In the genomic region with DNA sequence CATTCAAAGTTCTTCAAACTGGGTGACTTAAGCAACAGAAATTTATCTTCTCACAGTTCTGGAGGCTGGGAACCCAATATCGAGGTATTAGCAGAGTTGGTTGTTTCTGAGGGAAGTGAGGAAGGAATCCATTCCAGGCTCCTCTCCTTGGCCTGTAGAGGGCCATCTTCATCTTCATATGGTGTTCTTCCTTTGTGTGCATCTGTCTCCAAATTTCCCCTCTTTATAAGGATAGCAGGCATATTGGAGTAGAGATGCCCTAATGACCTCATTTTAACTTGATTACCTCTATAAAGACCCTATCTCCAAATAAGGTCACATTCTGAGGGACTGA, we compare ENCODE assay signal across 10 cellular contexts. TPM values are rescaled to one million over a fixed set of nuclear protein-coding genes. Genes with fewer than 3 reads are reported as not detected.
DNase-seq lines count a peak whose midpoint lies in the region; ATAC-seq, FAIRE-seq and TF ChIP-seq lines count a peak whose summit lies in the region.
"Not testable (repeated sequence)": the region's sequence is repeated elsewhere in the genome, so short reads cannot be mapped to it uniquely, and the experiment has no call there.
"Had no signal": no experiment of that assay in that cellular context is flagged by ENCODE, and none has a peak within 500 bp of the region (broad histone marks: within the 10 kb centered on the region; RNA-seq: fewer than 3 reads in every experiment).

No MANE protein-coding gene starts in this region.

- ATAC-seq in A549, result peak; percentile 57 to 70; a peak in 4 of 6 replicates
- ATAC-seq in IMR-90 (ENCODE audit: low read depth), result peak; percentile 18; the same call in 1 of the 2 replicates
- 0 out of 3 replicates have a peak, but pooled peaks have one; percentile 12 for ATAC-seq in SK-N-SH treated with all-trans-retinoic acid at 6 μM for 48 hours
- peak; percentile 51 for ATAC-seq in gastroesophageal sphincter
- peak; percentile 62 for ATAC-seq in left ventricle myocardium superior
- ATAC-seq in left lung, result peak; percentile 60
- ATAC-seq in pancreas, result peak in 3 of 4 donors; percentile 14 to 69 (median 51)
- ATAC-seq in aorta (ENCODE audit: low FRiP score), result peak; percentile 57

- not testable (repeated sequence) for BruUV-seq in IMR-90 (replicated peaks; lab: Mats Ljungman, UMichigan)

- in situ Hi-C loops in IMR-90 (cut with MboI; ENCODE audit: low sequenced_read_pairs), result not testable (repeated sequence)

- intact Hi-C loops in IMR-90 (cut with micrococcal nuclease); left ventricle myocardium superior (cut with micrococcal nuclease); left lung (cut with DNase I); pancreas (cut with DNase I); aorta (cut with DNase I): not testable (repeated sequence)

- not testable (repeated sequence) for H4K5ac ChIP-seq in IMR-90 (ENCODE audit: low read depth, low read length)

- not testable (repeated sequence) for H3K18ac ChIP-seq in IMR-90 (ENCODE audit: low read depth, low read length)

- TF ChIP-seq EP300 in A549 (IDR thresholded peaks at IDR 0.05); gastroesophageal sphincter (IDR thresholded peaks at IDR 0.05): not testable (repeated sequence)

- not testable (repeated sequence) for H2BK5ac ChIP-seq in IMR-90 (ENCODE audit: low read depth, low read length, poor library complexity, severe bottlenecking)

- whole genome bisulfite sequencing in A549 (ENCODE audit: missing lambda C conversion rate), result no CpG with 5 or more reads among the region's 1 CpG
- WGBS in IMR-90 (ENCODE audit: extremely low coverage in 2 of 2, insufficient read length in 1 of 2), 2 experiments, result no CpG with 5 or more reads among the region's 1 CpG
- WGBS in gastroesophageal sphincter (ENCODE audit: low coverage in 1 of 2), 2 donors, result no CpG with 5 or more reads among the region's 1 CpG
- no CpG with 5 or more reads among the region's 1 CpG for WGBS in pancreas, 2 donors
- no CpG with 5 or more reads among the region's 1 CpG for WGBS in aorta, 2 donors

- CTCF ChIA-PET in A549 (lab: Yijun Ruan, JAX); IMR-90 (lab: Yijun Ruan, JAX): not testable (repeated sequence)

- not testable (repeated sequence) for TF ChIP-seq RAD21 in A549 (conservative IDR thresholded peaks at IDR 0.05 in 1 of 2, IDR thresholded peaks at IDR 0.05 in 1 of 2); IMR-90 (IDR thresholded peaks at IDR 0.05; ENCODE audit: low read length)

- not testable (repeated sequence) for TF ChIP-seq POLR2A in A549 (IDR thresholded peaks at IDR 0.05; ENCODE audit: low read length); IMR-90 (IDR thresholded peaks at IDR 0.05; ENCODE audit: low read depth, low read length); gastroesophageal sphincter (IDR thresholded peaks at IDR 0.05)

- not testable (repeated sequence) for H3K79me1 ChIP-seq in IMR-90 (ENCODE audit: low read depth in 1 of 2, low read length in 2 of 2)

- H3K4me1 ChIP-seq in A549; IMR-90 (ENCODE audit: control insufficient read depth, insufficient read depth, low read length); gastroesophageal sphincter; left lung; pancreas; aorta (ENCODE audit: control insufficient read depth in 1 of 2, insufficient read depth in 2 of 2, low read length in 2 of 2): not testable (repeated sequence)

- not testable (repeated sequence) for H3K9ac ChIP-seq in IMR-90 (ENCODE audit: low read depth, low read length)

- POLR2A ChIA-PET in A549 (lab: Yijun Ruan, JAX); IMR-90 (lab: Charles Lee; ENCODE audit: unreplicated experiment): not testable (repeated sequence)

- H3K4me2 ChIP-seq in A549; IMR-90 (ENCODE audit: low read depth, low read length): not testable (repeated sequence)

- not testable (repeated sequence) for H3K36me3 ChIP-seq in IMR-90 (ENCODE audit: control insufficient read depth, insufficient read depth, low read length); gastroesophageal sphincter; left lung; pancreas; aorta (ENCODE audit: control insufficient read depth in 1 of 2, insufficient read depth in 2 of 2, low read length in 1 of 2)

- not testable (repeated sequence) for H4K91ac ChIP-seq in IMR-90 (ENCODE audit: insufficient read depth, low read depth, low read length)

- H3K23ac ChIP-seq in IMR-90 (ENCODE audit: low read depth, low read length), result not testable (repeated sequence)

- H3K9me3 ChIP-seq in A549; IMR-90 (ENCODE audit: control insufficient read depth, insufficient read depth, low read length); gastroesophageal sphincter; left lung; pancreas; aorta (ENCODE audit: control insufficient read depth, low read length): not testable (repeated sequence)

- H3K56ac ChIP-seq in IMR-90 (ENCODE audit: extremely low read depth, insufficient read depth, low read length), result not testable (repeated sequence)

- not testable (repeated sequence) for H2BK15ac ChIP-seq in IMR-90 (ENCODE audit: low read depth, low read length)

- H4K8ac ChIP-seq in IMR-90 (ENCODE audit: low read depth in 2 of 2, low read length in 2 of 2), result not testable (repeated sequence)

- not testable (repeated sequence) for H4K20me1 ChIP-seq in IMR-90 (ENCODE audit: insufficient read depth, low read length)

- not testable (repeated sequence) for H3K4me3 ChIP-seq in A549; IMR-90 (ENCODE audit: insufficient read depth, low read depth, low read length); gastroesophageal sphincter; left lung; pancreas; aorta (ENCODE audit: low read length in 2 of 2)

- not testable (repeated sequence) for H3K27ac ChIP-seq in A549; IMR-90 (ENCODE audit: insufficient read depth, low read length); gastroesophageal sphincter; left lung; pancreas; aorta (ENCODE audit: low read depth in 1 of 2, low read length in 2 of 2)

- DNase-seq in A549 (ENCODE audit: low read depth in 1 of 2, low spot score in 1 of 2); IMR-90; left ventricle myocardium superior; left lung; pancreas; aorta: not testable (repeated sequence)

- dilution Hi-C loops in IMR-90 (cut with HindIII; ENCODE audit: low sequenced_read_pairs, unreplicated experiment), result not testable (repeated sequence)

- not testable (repeated sequence) for FAIRE-seq in A549 (lab: Jason Lieb, UNC); pancreas (lab: Jason Lieb, UNC)

- H3K9me1 ChIP-seq in IMR-90 (ENCODE audit: insufficient read depth, low read length), result not testable (repeated sequence)

- H2BK20ac ChIP-seq in IMR-90 (ENCODE audit: low read depth, low read length), result not testable (repeated sequence)

- not testable (repeated sequence) for H2BK120ac ChIP-seq in IMR-90 (ENCODE audit: low read depth, low read length)

- H2AK9ac ChIP-seq in IMR-90 (replicated peaks; ENCODE audit: low read depth, low read length, poor library complexity), result not testable (repeated sequence)

- TF ChIP-seq CTCF in A549 (IDR thresholded peaks at IDR 0.05); IMR-90 (conservative IDR thresholded peaks at IDR 0.05; ENCODE audit: low read depth, low read length); gastroesophageal sphincter (IDR thresholded peaks at IDR 0.05); left lung (IDR thresholded peaks at IDR 0.05); pancreas (IDR thresholded peaks at IDR 0.05): not testable (repeated sequence)

- not testable (repeated sequence) for H3K4ac ChIP-seq in IMR-90 (ENCODE audit: low read depth, low read length)

- H2AFZ ChIP-seq in IMR-90 (replicated peaks; ENCODE audit: low read length, poor library complexity), result not testable (repeated sequence)

- H3K27me3 ChIP-seq in IMR-90 (ENCODE audit: control insufficient read depth, insufficient read depth, low read length); gastroesophageal sphincter; left lung; pancreas; aorta (ENCODE audit: control insufficient read depth in 1 of 2, insufficient read depth in 2 of 2, low read length in 1 of 2): not testable (repeated sequence)

- H3K14ac ChIP-seq in IMR-90 (replicated peaks; ENCODE audit: low read depth, low read length), result not testable (repeated sequence)

- H2AK5ac ChIP-seq in IMR-90 (ENCODE audit: low read depth, low read length), result not testable (repeated sequence)

RNA-seq across cellular contexts. Expression of a gene that starts 27.3 kb away (rescaled TPM):
- polyA plus RNA-seq in A549 (2011; rRNA removed) (10.9 and 15.2 TPM in 2 replicates), A549 (2017; fragmentation: RNase III; extraction: RNeasy Plus Mini Kit Qiagen cat#74134 plus additional on column Dnase treatment) (11.1 to 13.5 TPM (median 12.9 TPM) in 3 replicates), IMR-90 (2012; rRNA removed) (1.2 and 1.4 TPM in 2 replicates), pancreas (under 1 TPM in 1 of 2 donors, not detected in 1; 0.21 TPM), aorta (under 1 TPM in 1 of 2 donors, not detected in 1; 0.63 TPM)
- 5.6 and 5.8 TPM in 2 replicates for polyA plus RNA-seq in A549 (2012; cell fraction: cytosol; rRNA removed)
- 2.2 and 2.3 TPM in 2 replicates for polyA plus RNA-seq in A549 (2012; cell fraction: nucleus; rRNA removed)
- 1.9 and 2.1 TPM in 2 replicates for polyA minus RNA-seq in A549 (2011; rRNA and poly(A)+ RNA removed)
- total RNA-seq in IMR-90 (2012; rRNA removed) (0.72 and 0.83 TPM in 2 replicates), gastroesophageal sphincter (under 1 TPM in 2 of 4 donors, not detected in 2; 0.15 to 0.40 TPM), left ventricle myocardium superior (not detected), left lung (under 1 TPM; 0.41 to 0.84 TPM), pancreas (under 1 TPM in 4 of 6 donors, not detected in 2; 0.08 to 0.16 (median 0.09) TPM), aorta (under 1 TPM; 0.24 to 0.29 TPM)
- 0.20 and 0.37 TPM in 2 replicates for polyA plus RNA-seq in IMR-90 (2012; cell fraction: cytosol; rRNA removed)
- polyA plus RNA-seq in IMR-90 (2012; cell fraction: nucleus; rRNA removed; ENCODE audit: low replicate concordance), result 0.18 and 1.3 TPM in 2 replicates
- total RNA-seq: CD4-positive, alpha-beta T cell had no signal
- polyA plus RNA-seq: CD8-positive, alpha-beta memory T cell had no signal

RNA-seq across cellular contexts. Expression of a gene that starts 27.9 kb away (rescaled TPM):
- 27.3 and 29.3 TPM in 2 replicates for polyA plus RNA-seq in A549 (2011; rRNA removed)
- polyA plus RNA-seq in A549 (2012; cell fraction: cytosol; rRNA removed), result 7.2 and 8.7 TPM in 2 replicates
- 8.7 and 16.9 TPM in 2 replicates for polyA plus RNA-seq in A549 (2012; cell fraction: nucleus; rRNA removed)
- 11.8 to 14.2 TPM (median 13.9 TPM) in 3 replicates for polyA plus RNA-seq in A549 (2017; fragmentation: RNase III; extraction: RNeasy Plus Mini Kit Qiagen cat#74134 plus additional on column Dnase treatment)
- polyA minus RNA-seq in A549 (2011; rRNA and poly(A)+ RNA removed), result 41.0 and 41.8 TPM in 2 replicates
- total RNA-seq in IMR-90 (2012; rRNA removed), result 50.7 and 69.2 TPM in 2 replicates
- 14.3 and 15.9 TPM in 2 replicates for polyA plus RNA-seq in IMR-90 (2012; rRNA removed)
- 4.6 and 17.7 TPM in 2 replicates for polyA plus RNA-seq in IMR-90 (2012; cell fraction: cytosol; rRNA removed)
- 6.1 and 23.9 TPM in 2 replicates for polyA plus RNA-seq in IMR-90 (2012; cell fraction: nucleus; rRNA removed; ENCODE audit: low replicate concordance)
- total RNA-seq in gastroesophageal sphincter, result 10 to 100 TPM; 13.1 to 27.9 (median 20.2) TPM
- 8.7 TPM for total RNA-seq in left ventricle myocardium superior
- 10 to 100 TPM; 28.3 to 34.5 TPM for total RNA-seq in left lung
- 10 to 100 TPM in 1 of 6 donors, 1 to 10 TPM in 5; 4.1 to 13.0 (median 5.2) TPM for total RNA-seq in pancreas
- polyA plus RNA-seq in pancreas, result 1 to 10 TPM; 2.2 to 3.1 TPM
- total RNA-seq in aorta, result 10 to 100 TPM; 47.8 to 51.3 TPM
- polyA plus RNA-seq in aorta, result 10 to 100 TPM in 1 of 2 donors, 1 to 10 TPM in 1; 3.5 to 13.7 TPM

Comparison
In these comparisons a context has a peak if more than half of its experiments do, and no peak if none do; other contexts are left out.
1. ATAC-seq: peak in every context shown above with its lines; median percentile 64 in A549; 62 in left ventricle myocardium superior; 60 in left lung; 57 in aorta; 51 in gastroesophageal sphincter; 51 in pancreas; 18 in IMR-90; 12 in SK-N-SH treated with all-trans-retinoic acid at 6 μM for 48 hours.